27 cellular contexts compared by ENCODE assay signal in the genomic region with DNA sequence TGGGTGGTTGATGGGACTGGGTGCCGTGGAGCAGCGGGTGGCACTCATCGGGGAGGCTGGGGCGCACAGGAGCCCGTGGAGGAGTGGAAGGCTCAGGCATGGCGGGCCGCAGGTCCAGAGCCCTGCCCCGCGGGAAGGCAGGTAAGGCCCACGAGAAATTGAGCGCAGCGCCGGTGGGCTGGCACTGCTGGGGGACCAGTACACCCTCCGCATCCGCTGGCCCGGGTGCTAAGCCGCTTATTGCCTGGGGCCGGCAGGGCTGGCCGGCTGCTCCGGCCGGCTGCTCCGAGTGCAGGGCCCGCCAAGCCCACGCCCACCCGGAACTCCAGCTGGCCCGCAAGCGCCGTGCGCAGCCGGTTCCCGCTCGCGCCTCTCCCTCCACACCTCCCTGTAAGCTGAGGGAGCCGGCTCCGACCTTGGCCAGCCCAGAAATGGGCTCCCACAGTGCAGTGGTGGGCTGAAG.
"Had no signal": no experiment of that assay in that cellular context is flagged by ENCODE, and none has a peak within 500 bp of the region (broad histone marks: within the 10 kb centered on the region; RNA-seq: fewer than 3 reads in every experiment).

No MANE protein-coding gene starts in this region.

- H3K27ac ChIP-seq: adrenal gland, body of pancreas, colonic mucosa, epithelial cell of prostate, esophagus squamous epithelium, gastroesophageal sphincter had no signal

- H3K4me1 ChIP-seq: adrenal gland, body of pancreas, colonic mucosa, esophagus squamous epithelium, gastroesophageal sphincter had no signal

- H3K4me3 ChIP-seq: adrenal gland, body of pancreas, colonic mucosa, esophagus squamous epithelium, gastroesophageal sphincter had no signal

- ATAC-seq: activated naive CD8-positive, alpha-beta T cell treated with anti-CD3 and anti-CD28 coated beads, Interleukin-2, amount 50 U/mL, for 24 hours; activated T-cell treated with anti-CD3 and anti-CD28 coated beads, Interleukin-2, amount 50 U/mL, for 72 hours; body of pancreas; gastroesophageal sphincter; T-helper 17 cell had no signal

- H3K36me3 ChIP-seq: adrenal gland, colonic mucosa, esophagus squamous epithelium, gastroesophageal sphincter had no signal

- FAIRE-seq: endometrium, endothelial cell of umbilical vein had no signal

- DNase-seq: activated CD4-positive, alpha-beta memory T cell treated with anti-CD3 and anti-CD28 coated beads, Interleukin-2, amount 10 ng/mL, durations not matched to agents 7 days and 5 days; activated CD4-positive, alpha-beta T cell treated with anti-CD3 and anti-CD28 coated beads for 1 hour; activated CD4-positive, alpha-beta T cell treated with anti-CD3 and anti-CD28 coated beads for 4 hours; activated CD4-positive, alpha-beta T cell treated with anti-CD3 and anti-CD28 coated beads, Interleukin-2, amount 10 ng/mL, durations not matched to agents 7 days and 5 days; activated CD4-positive, alpha-beta T cell treated with anti-CD3 and anti-CD28 coated beads, Interleukin-2, amount 50 U/mL, for 4 hours; activated CD8-positive, alpha-beta memory T cell treated with anti-CD3 and anti-CD28 coated beads, Interleukin-2, amount 50 U/mL, for 48 hours; activated naive CD4-positive, alpha-beta T cell treated with anti-CD3 and anti-CD28 coated beads for 36 hours; activated naive CD8-positive, alpha-beta T cell treated with anti-CD3 and anti-CD28 coated beads for 36 hours; activated naive CD8-positive, alpha-beta T cell treated with anti-CD3 and anti-CD28 coated beads, Interleukin-2, amount 50 U/mL, for 24 hours; activated T-cell treated with anti-CD3 and anti-CD28 coated beads for 4 hours; activated T-cell treated with anti-CD3 and anti-CD28 coated beads, Interleukin-2, amount 50 U/mL, for 24 hours; activated T-cell treated with anti-CD3 and anti-CD28 coated beads, Interleukin-2, amount 50 U/mL, for 72 hours; adrenal gland; amygdala; body of pancreas; caudate nucleus; colonic mucosa; effector CD8-positive, alpha-beta T cell; esophagus squamous epithelium; foreskin melanocyte; head of caudate nucleus; T-helper 1 cell; T-helper 17 cell had no signal

- H3K9me3 ChIP-seq: adrenal gland, body of pancreas, colonic mucosa, esophagus squamous epithelium, gastroesophageal sphincter had no signal

- H3K27me3 ChIP-seq: adrenal gland, body of pancreas, colonic mucosa, esophagus squamous epithelium, gastroesophageal sphincter had no signal
